In genomic region chr12:26112703-26113147, GRCh38 we compare ENCODE assay signal across 9 cellular contexts. TPM values are rescaled to one million over a fixed set of nuclear protein-coding genes. Genes with fewer than 3 reads are reported as not detected.
A peak's percentile ranks its signal among the peaks of the same experiment; 100 is the strongest.
DNase-seq lines count a peak whose midpoint lies in the region; TF ChIP-seq lines count a peak whose summit lies in the region.
"Had no signal": no experiment of that assay in that cellular context is flagged by ENCODE, and none has a peak within 500 bp of the region (broad histone marks: within the 10 kb centered on the region; RNA-seq: fewer than 3 reads in every experiment).

No MANE protein-coding gene starts in this region.

- H3K27ac Mint-ChIP-seq in activated naive CD8-positive, alpha-beta T cell, result peak overlapping the region; percentile 25
- H3K27ac Mint-ChIP-seq in activated naive CD8-positive, alpha-beta T cell treated with anti-CD3 and anti-CD28 coated beads for 36 hours, result no peak overlapping the region
- no peak overlapping the region for H3K27ac Mint-ChIP-seq in glutamatergic neuron (ENCODE audit: unreplicated experiment)

- H3K9ac ChIP-seq in colonic mucosa (ENCODE audit: low read depth in 2 of 2, low read length in 2 of 2), result no peak overlapping the region

- H3K9me3 ChIP-seq in suprapubic skin (no peaks in the 10 kb centered on the region), colonic mucosa (no peaks in the 10 kb centered on the region)
- no peaks in the 10 kb centered on the region for H3K9me3 ChIP-seq in effector memory CD4-positive, alpha-beta T cell (ENCODE audit: control insufficient read depth, low read length)
- H3K9me3 ChIP-seq: lower lobe of right lung had no signal

- intact Hi-C loops in colonic mucosa (cut with DNase I), result no loop called here

- H3K36me3 Mint-ChIP-seq in activated naive CD8-positive, alpha-beta T cell, result no peaks in the 10 kb centered on the region
- no peaks in the 10 kb centered on the region for H3K36me3 Mint-ChIP-seq in activated naive CD8-positive, alpha-beta T cell treated with anti-CD3 and anti-CD28 coated beads for 36 hours
- H3K36me3 Mint-ChIP-seq in glutamatergic neuron (ENCODE audit: unreplicated experiment), result no peaks in the 10 kb centered on the region

- H3K27me3 ChIP-seq in suprapubic skin (no peaks in the 10 kb centered on the region), colonic mucosa (no peaks in the 10 kb centered on the region)
- peaks cover 2% of the 10 kb centered on the region for H3K27me3 ChIP-seq in effector memory CD4-positive, alpha-beta T cell (replicated peaks; ENCODE audit: control insufficient read depth, insufficient read depth, low read length, poor library complexity, severe bottlenecking)

- H3K4me1 ChIP-seq in suprapubic skin (peaks cover 50% of the 10 kb centered on the region), colonic mucosa (peaks cover 5% of the 10 kb centered on the region)
- peaks cover 4% of the 10 kb centered on the region for H3K4me1 ChIP-seq in effector memory CD4-positive, alpha-beta T cell (ENCODE audit: control insufficient read depth, insufficient read depth, low read length, poor library complexity, severe bottlenecking)

- H3K4me3 Mint-ChIP-seq in activated naive CD8-positive, alpha-beta T cell, result peak overlapping the region; percentile 84
- H3K4me3 Mint-ChIP-seq in activated naive CD8-positive, alpha-beta T cell treated with anti-CD3 and anti-CD28 coated beads for 36 hours, result no peak overlapping the region
- H3K4me3 Mint-ChIP-seq in glutamatergic neuron (ENCODE audit: unreplicated experiment), result peak overlapping the region; percentile 93

- H3K36me3 ChIP-seq in suprapubic skin (no peaks in the 10 kb centered on the region), colonic mucosa (no peaks in the 10 kb centered on the region)
- no peaks in the 10 kb centered on the region for H3K36me3 ChIP-seq in effector memory CD4-positive, alpha-beta T cell (ENCODE audit: control insufficient read depth, insufficient read depth, low read length)
- H3K36me3 ChIP-seq: lower lobe of right lung had no signal

- peak overlapping the region; percentile 83 for H3K27ac ChIP-seq in suprapubic skin
- H3K27ac ChIP-seq in colonic mucosa, result no peak overlapping the region
- H3K27ac ChIP-seq in effector memory CD4-positive, alpha-beta T cell (ENCODE audit: insufficient read depth, low read length, poor library complexity, severe bottlenecking), result no peak overlapping the region

- no peak for DNase-seq in activated naive CD8-positive, alpha-beta T cell treated with anti-CD3 and anti-CD28 coated beads for 36 hours
- DNase-seq in NCI-H69 (lab: John Stamatoyannopoulos, UW) (peak; percentile 57), glutamatergic neuron (no peak), suprapubic skin (ENCODE audit: low spot score in 2 of 2) (no peak), colonic mucosa (no peak), amniotic stem cell (lab: John Stamatoyannopoulos, UW) (no peak)
- DNase-seq in effector memory CD4-positive, alpha-beta T cell, result no peak
- DNase-seq: lower lobe of right lung had no signal

- 49% methylated on average over 8 of the region's 8 CpGs for WGBS in suprapubic skin

- TF ChIP-seq POLR2A in suprapubic skin (IDR thresholded peaks at IDR 0.05), result no peak

- TF ChIP-seq EP300 in suprapubic skin (IDR thresholded peaks at IDR 0.05), result no peak

- H3K4me1 Mint-ChIP-seq in activated naive CD8-positive, alpha-beta T cell (ENCODE audit: low read depth), result peaks cover 11% of the 10 kb centered on the region
- peaks cover 2% of the 10 kb centered on the region for H3K4me1 Mint-ChIP-seq in activated naive CD8-positive, alpha-beta T cell treated with anti-CD3 and anti-CD28 coated beads for 36 hours
- H3K4me1 Mint-ChIP-seq in glutamatergic neuron (ENCODE audit: low read depth, unreplicated experiment), result peaks cover 27% of the 10 kb centered on the region

- H3K4me3 ChIP-seq in suprapubic skin (no peak overlapping the region), colonic mucosa (no peak overlapping the region)
- no peak overlapping the region for H3K4me3 ChIP-seq in effector memory CD4-positive, alpha-beta T cell (ENCODE audit: insufficient read depth, low read depth, low read length, poor library complexity, severe bottlenecking)

- H3K27me3 Mint-ChIP-seq in activated naive CD8-positive, alpha-beta T cell, result peaks cover 18% of the 10 kb centered on the region
- peaks cover 25% of the 10 kb centered on the region for H3K27me3 Mint-ChIP-seq in activated naive CD8-positive, alpha-beta T cell treated with anti-CD3 and anti-CD28 coated beads for 36 hours
- H3K27me3 Mint-ChIP-seq in glutamatergic neuron (ENCODE audit: unreplicated experiment), result peaks cover 4% of the 10 kb centered on the region

- TF ChIP-seq CTCF in glutamatergic neuron (IDR thresholded peaks at IDR 0.05; ENCODE audit: partially characterized antibody, unreplicated experiment) (no peak), suprapubic skin (IDR thresholded peaks at IDR 0.05) (no peak), colonic mucosa (IDR thresholded peaks at IDR 0.05) (no peak)

- H3K9me3 Mint-ChIP-seq in activated naive CD8-positive, alpha-beta T cell (ENCODE audit: low read depth), result no peaks in the 10 kb centered on the region
- peaks cover 2% of the 10 kb centered on the region for H3K9me3 Mint-ChIP-seq in activated naive CD8-positive, alpha-beta T cell treated with anti-CD3 and anti-CD28 coated beads for 36 hours
- H3K9me3 Mint-ChIP-seq in glutamatergic neuron (ENCODE audit: unreplicated experiment), result peaks cover 2% of the 10 kb centered on the region

RNA-seq across cellular contexts. Expression of gene BHLHE41, which starts 12.1 kb away (rescaled TPM):
- not detected for total RNA-seq in activated naive CD8-positive, alpha-beta T cell treated with anti-CD3 and anti-CD28 coated beads for 36 hours
- total RNA-seq in glutamatergic neuron (ENCODE audit: unreplicated experiment) (3.6 TPM), suprapubic skin (1 to 10 TPM; 2.5 to 7.2 (median 5.6) TPM), colonic mucosa (10 to 100 TPM; 13.3 to 31.8 TPM)
